ENCODE assay signal across 1 cellular context in genomic region chr10:75395955-75396860, GRCh38.
TF ChIP-seq lines count a peak whose summit lies in the region.

No MANE protein-coding gene starts in this region.

TF ChIP-seq in IMR-90, 13 proteins besides CTCF, POLR2A, EP300 and RAD21 (continued from another document):
- TF ChIP-seq NFE2L2 (IDR thresholded peaks at IDR 0.05; ENCODE audit: low read depth, low read length) (no peak), RCOR1 (IDR thresholded peaks at IDR 0.05; ENCODE audit: insufficient replicate concordance, low read length) (no peak)
